In the genomic region with DNA sequence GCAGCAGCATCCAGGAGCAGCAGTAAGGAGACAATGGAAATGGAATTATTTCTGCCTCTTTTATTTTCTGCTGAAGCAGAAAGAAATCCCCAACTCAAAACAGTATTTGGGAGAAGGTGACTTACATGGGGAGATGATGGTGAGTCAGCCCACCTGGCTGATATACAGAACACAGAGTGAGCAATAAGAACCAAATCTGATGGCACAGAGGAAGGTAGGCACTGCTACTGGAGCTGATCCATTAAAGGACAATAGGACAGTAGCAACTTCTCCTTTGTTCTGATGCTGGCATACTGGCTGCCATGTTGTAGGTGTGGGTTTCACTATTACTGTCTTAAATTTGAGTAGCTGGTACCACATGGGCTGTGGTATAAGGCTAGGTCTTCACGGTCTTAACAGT, we compare ENCODE assay signal across 21 cellular contexts. TPM values are rescaled to one million over a fixed set of nuclear protein-coding genes. Genes with fewer than 3 reads are reported as not detected.
DNase-seq lines count a peak whose midpoint lies in the region; ATAC-seq, FAIRE-seq and TF ChIP-seq lines count a peak whose summit lies in the region.
"Had no signal": no experiment of that assay in that cellular context is flagged by ENCODE, and none has a peak within 500 bp of the region (broad histone marks: within the 10 kb centered on the region; RNA-seq: fewer than 3 reads in every experiment).

No MANE protein-coding gene starts in this region.

- SMC1A ChIA-PET in GM12878 (lab: Charles Lee; ENCODE audit: uncharacterized antibody, unreplicated experiment): interaction anchor here (0.8 to 2.4 kb wide), 5 partner anchors 8 to 43 kb away, joined by 3 to 8 read pairs (median 3); no protein-coding TSS in a partner anchor

- no peak for DNase-seq in activated naive CD8-positive, alpha-beta T cell treated with anti-CD3 and anti-CD28 coated beads, Interleukin-2, amount 50 U/mL, for 24 hours
- DNase-seq in activated naive CD8-positive, alpha-beta T cell treated with anti-CD3 and anti-CD28 coated beads for 36 hours: no peak
- DNase-seq in M059J (ENCODE audit: low read depth) (peak; percentile 8), GM12878 (ENCODE audit: low read depth, low spot score) (no peak), foreskin keratinocyte (peak; percentile 4 to 22), NCI-H146 treated with DMSO at 0.1 percent for 48 hours (lab: John Stamatoyannopoulos, UW; ENCODE audit: unreplicated experiment) (no peak), GM19240 (ENCODE audit: insufficient read length, low spot score) (no peak)
- DNase-seq in effector CD4-positive, alpha-beta T cell: no peak
- DNase-seq: ACHN; CD4-positive, alpha-beta memory T cell; DMS153; DMS79 treated with DMSO at 0.1 percent for 48 hours; EL; GM23248 had no signal

- no peaks in the 10 kb centered on the region for H3K36me3 ChIP-seq in GM12878 (ENCODE audit: control insufficient read depth in 2 of 2, insufficient read depth in 2 of 2, low read length in 1 of 2)

- H3K9me3 ChIP-seq in GM12878 (replicated peaks; ENCODE audit: control insufficient read depth, insufficient read depth, low read length): no peaks in the 10 kb centered on the region; the same call in 2 of the 3 replicates

- TF ChIP-seq CTCF in GM12878 (IDR thresholded peaks at IDR 0.05 in 2 of 3, conservative IDR thresholded peaks at IDR 0.05 in 1 of 3; ENCODE audit: control insufficient read depth in 2 of 3, extremely low read depth in 1 of 3, insufficient read depth in 1 of 3, low read depth in 3 of 3, low read length in 3 of 3) (no peak), foreskin keratinocyte (conservative IDR thresholded peaks at IDR 0.05) (no peak)

- whole genome bisulfite sequencing in GM12878 (ENCODE audit: insufficient coverage, insufficient replicate concordance, low lambda C conversion rate, missing lambda C conversion rate): 90% methylated on average over 1 of the region's 1 CpG

- no peaks in the 10 kb centered on the region for H3K79me2 ChIP-seq in GM12878 (ENCODE audit: control insufficient read depth, insufficient read depth, low read length)

- no peak overlapping the region for H3K4me3 Mint-ChIP-seq in activated naive CD8-positive, alpha-beta T cell treated with anti-CD3 and anti-CD28 coated beads, Interleukin-2, amount 50 U/mL, for 24 hours
- H3K4me3 Mint-ChIP-seq in activated naive CD8-positive, alpha-beta T cell treated with anti-CD3 and anti-CD28 coated beads for 36 hours: no peak overlapping the region
- H3K4me3 Mint-ChIP-seq: CD4-positive, alpha-beta memory T cell had no signal

- in situ Hi-C loops in GM12878 (cut with MboI): no loop called here

- TF ChIP-seq POLR2A in GM12878 (IDR thresholded peaks at IDR 0.05; ENCODE audit: low read depth, low read length): no peak

- no peaks in the 10 kb centered on the region for H3K27me3 ChIP-seq in GM12878 (replicated peaks in 1 of 2; ENCODE audit: control insufficient read depth in 2 of 2, insufficient read depth in 2 of 2, low read length in 1 of 2)
- no peaks in the 10 kb centered on the region for H3K27me3 ChIP-seq in foreskin keratinocyte
- H3K27me3 ChIP-seq: BLaER1 treated with 17β-estradiol and CSF1 and Interleukin-3, amounts not matched to agents 10 nM and 100 nM had no signal

- H3K4me3 ChIP-seq in GM12878: no peak overlapping the region
- H3K4me3 ChIP-seq: BLaER1 treated with 17β-estradiol and CSF1 and Interleukin-3, amounts not matched to agents 10 nM and 100 nM; GM23248 had no signal

- intact Hi-C loops in GM12878 (cut with micrococcal nuclease; ENCODE audit: unreplicated experiment): no loop called here

- H3K4me2 ChIP-seq in GM12878 (ENCODE audit: control insufficient read depth, insufficient read depth): no peak overlapping the region

- no TSS peak for BruUV-seq in GM12878 (replicated peaks; lab: Mats Ljungman, UMichigan)

- FAIRE-seq in GM12878 (lab: Jason Lieb, UNC): no peak
- FAIRE-seq: D721Med, G401.6, GM12892, H54 had no signal

- H3K4me1 ChIP-seq in GM12878 (ENCODE audit: control insufficient read depth, insufficient read depth, low read length) (peaks cover 40% of the 10 kb centered on the region), foreskin keratinocyte (peaks cover 11% of the 10 kb centered on the region)

- H3K4me1 Mint-ChIP-seq in activated naive CD8-positive, alpha-beta T cell treated with anti-CD3 and anti-CD28 coated beads, Interleukin-2, amount 50 U/mL, for 24 hours: peaks cover 6% of the 10 kb centered on the region
- peaks cover 4% of the 10 kb centered on the region for H3K4me1 Mint-ChIP-seq in activated naive CD8-positive, alpha-beta T cell treated with anti-CD3 and anti-CD28 coated beads for 36 hours

- TF ChIP-seq RAD21 in GM12878 (IDR thresholded peaks at IDR 0.05; ENCODE audit: insufficient read depth, low read depth, low read length): no peak

- RAD21 ChIA-PET in GM12878 (lab: Charles Lee; ENCODE audit: unreplicated experiment): no interaction called here

- no peaks in the 10 kb centered on the region for H4K20me1 ChIP-seq in GM12878 (ENCODE audit: control insufficient read depth, insufficient read depth)

- no peaks in the 10 kb centered on the region for H3K27me3 Mint-ChIP-seq in activated naive CD8-positive, alpha-beta T cell treated with anti-CD3 and anti-CD28 coated beads, Interleukin-2, amount 50 U/mL, for 24 hours
- H3K27me3 Mint-ChIP-seq in activated naive CD8-positive, alpha-beta T cell treated with anti-CD3 and anti-CD28 coated beads for 36 hours: no peaks in the 10 kb centered on the region
- H3K27me3 Mint-ChIP-seq: CD4-positive, alpha-beta memory T cell had no signal

- no peak overlapping the region for H2AFZ ChIP-seq in GM12878 (ENCODE audit: control insufficient read depth, low read depth, low read length)
- H2AFZ ChIP-seq: GM23248 had no signal

- ATAC-seq in activated naive CD8-positive, alpha-beta T cell treated with anti-CD3 and anti-CD28 coated beads, Interleukin-2, amount 50 U/mL, for 24 hours: peak; percentile 40
- ATAC-seq in GM12878 (peak; percentile 47), foreskin keratinocyte (peak; percentile 54)
- ATAC-seq: HCT116 had no signal

- peaks cover 21% of the 10 kb centered on the region for H3K36me3 Mint-ChIP-seq in activated naive CD8-positive, alpha-beta T cell treated with anti-CD3 and anti-CD28 coated beads, Interleukin-2, amount 50 U/mL, for 24 hours (ENCODE audit: low read depth)
- H3K36me3 Mint-ChIP-seq in activated naive CD8-positive, alpha-beta T cell treated with anti-CD3 and anti-CD28 coated beads for 36 hours: peaks cover 40% of the 10 kb centered on the region

- H3K9ac ChIP-seq in GM12878 (ENCODE audit: control insufficient read depth, insufficient read depth, low read length): no peak overlapping the region
- H3K9ac ChIP-seq: BLaER1 treated with 17β-estradiol and CSF1 and Interleukin-3, amounts not matched to agents 10 nM and 100 nM; GM23248 had no signal

- no peak for TF ChIP-seq EP300 in GM12878 (IDR thresholded peaks at IDR 0.05; ENCODE audit: borderline replicate concordance in 1 of 2, control insufficient read depth in 1 of 2, low read depth in 2 of 2, low read length in 2 of 2)

- H3K27ac ChIP-seq in GM12878 (ENCODE audit: control insufficient read depth, insufficient read depth) (no peak overlapping the region), foreskin keratinocyte (no peak overlapping the region)
- H3K27ac ChIP-seq: GM23248, HL-60 had no signal

- POLR2A ChIA-PET in GM12878 (lab: Charles Lee): no interaction called here

- H3K27ac Mint-ChIP-seq in activated naive CD8-positive, alpha-beta T cell treated with anti-CD3 and anti-CD28 coated beads, Interleukin-2, amount 50 U/mL, for 24 hours: no peak overlapping the region
- no peak overlapping the region for H3K27ac Mint-ChIP-seq in activated naive CD8-positive, alpha-beta T cell treated with anti-CD3 and anti-CD28 coated beads for 36 hours
- H3K27ac Mint-ChIP-seq: CD4-positive, alpha-beta memory T cell had no signal

- peaks cover 6% of the 10 kb centered on the region for H3K9me3 Mint-ChIP-seq in activated naive CD8-positive, alpha-beta T cell treated with anti-CD3 and anti-CD28 coated beads, Interleukin-2, amount 50 U/mL, for 24 hours
- peaks cover 7% of the 10 kb centered on the region for H3K9me3 Mint-ChIP-seq in activated naive CD8-positive, alpha-beta T cell treated with anti-CD3 and anti-CD28 coated beads for 36 hours

- CTCF ChIA-PET in GM12878 (lab: Yijun Ruan, JAX): interaction anchor here (1.1 to 1.4 kb wide), 2 partner anchors 26 to 44 kb away, joined by 3 to 5 read pairs; no protein-coding TSS in a partner anchor

TF ChIP-seq in GM12878, 131 proteins besides CTCF, POLR2A, EP300 and RAD21 (continues in another document):
- TF ChIP-seq BHLHE40 (IDR thresholded peaks at IDR 0.05; ENCODE audit: borderline replicate concordance in 1 of 2, low read depth in 2 of 2, low read length in 1 of 2) (no peak), RCOR1 (conservative IDR thresholded peaks at IDR 0.05; ENCODE audit: low read depth, low read length) (no peak), SREBF1 (IDR thresholded peaks at IDR 0.05; ENCODE audit: low read length) (no peak)

RNA-seq across cellular contexts. Expression of a gene that starts 45.2 kb away (rescaled TPM):
- 10 to 100 TPM; 37.8 to 39.2 TPM for total RNA-seq in activated naive CD8-positive, alpha-beta T cell treated with anti-CD3 and anti-CD28 coated beads for 36 hours
- 29.6 and 42.7 TPM in 2 replicates for total RNA-seq in M059J (2014; rRNA removed; shearing (Covaris generic))
- 37.7 and 41.8 TPM in 2 replicates for total RNA-seq in GM12878 (2013; cell fraction: nucleolus; rRNA removed)
- total RNA-seq in GM12878 (2014; rRNA removed) (34.0 and 35.8 TPM in 2 replicates), GM12878 (2014; rRNA removed; fragmentation: Illumina TruSeq; extraction: Trizol) (22.2 and 23.2 TPM in 2 replicates), GM12878 (2021) (38.4 and 39.3 TPM in 2 replicates), foreskin keratinocyte (26.7 and 28.4 TPM in 2 replicates)
- 10.4 TPM for polyA plus RNA-seq in GM12878 (2011; ENCODE audit: low read depth)
- polyA plus RNA-seq in GM12878 (2011; rRNA removed) (29.7 and 45.5 TPM in 2 replicates), GM12878 (2014; fragmentation: Illumina TruSeq; extraction: Trizol) (20.2 and 23.6 TPM in 2 replicates), GM12878 (2014; fragmentation: Nextera tagmentation; extraction: Ambion mirVana) (10 to 100 TPM in 1 of 2 experiments, 1 to 10 TPM in 1; 8.0 to 12.4 TPM), GM12878 (2014; rRNA removed) (21.7 and 24.4 TPM in 2 replicates), GM12878 (2016; fragmentation: Nextera tagmentation; extraction: Ambion mirVana) (10 to 100 TPM; 25.4 to 31.3 TPM), foreskin keratinocyte (15.5 and 17.3 TPM in 2 replicates)
- polyA plus RNA-seq in GM12878 (2011; cell fraction: cytosol; rRNA removed): 35.7 and 38.5 TPM in 2 replicates
- 91.3 and 99.7 TPM in 2 replicates for polyA plus RNA-seq in GM12878 (2011; cell fraction: nucleus; rRNA removed)
- 16.7 and 18.1 TPM in 2 replicates for polyA plus RNA-seq in GM12878 (2012)
- 61.4 and 89.8 TPM in 2 replicates for polyA minus RNA-seq in GM12878 (2011; rRNA and poly(A)+ RNA removed)
- polyA minus RNA-seq in GM12878 (2011; cell fraction: cytosol; rRNA and poly(A)+ RNA removed): 19.3 and 19.4 TPM in 2 replicates
- polyA minus RNA-seq in GM12878 (2011; cell fraction: nucleus; rRNA and poly(A)+ RNA removed): 25.8 and 33.1 TPM in 2 replicates

Comparison
In these comparisons a context has a peak if more than half of its experiments do, and no peak if none do; other contexts are left out.
1. DNase-seq: peak in M059J (single experiment) and foreskin keratinocyte (2 of 2); none in activated naive CD8-positive, alpha-beta T cell treated with anti-CD3 and anti-CD28 coated beads, Interleukin-2, amount 50 U/mL, for 24 hours (single experiment), activated naive CD8-positive, alpha-beta T cell treated with anti-CD3 and anti-CD28 coated beads for 36 hours (single experiment), GM12878 (single experiment), NCI-H146 treated with DMSO at 0.1 percent for 48 hours (single experiment), GM19240 (single experiment) and effector CD4-positive, alpha-beta T cell (single experiment).
2. Peak in every context shown above with its lines, with median percentiles within 50 percentile points of each other: ATAC-seq.